In genomic region chr12:112125250-112125999, GRCh38 we compare ENCODE assay signal across 8 cellular contexts.
DNase-seq lines count a peak whose midpoint lies in the region; ATAC-seq, FAIRE-seq and TF ChIP-seq lines count a peak whose summit lies in the region.

TRAFD1 (plus strand) TSS chr12:112125560; CDS start chr12:112130523, 4,963 bp downstream.

- FAIRE-seq in islet of Langerhans (lab: Jason Lieb, UNC): peak; percentile 41

- ATAC-seq in GM19035 (IDR thresholded peaks at IDR 0.05; ENCODE audit: unreplicated experiment) (peak; percentile 93), HG03354 (IDR thresholded peaks at IDR 0.05; ENCODE audit: poor library complexity, severe bottlenecking, unreplicated experiment) (peak; percentile 98)
- ATAC-seq in activated CD4-positive, CD25-positive, alpha-beta regulatory T cell treated with anti-CD3 and anti-CD28 coated beads, Interleukin-2, amount 50 U/mL, for 24 hours: peak; percentile 100

- DNase-seq in AG09319 (ENCODE audit: extremely low read depth, low read depth) (peak; percentile 91), NCI-H446 treated with DMSO at 0.1 percent for 48 hours (lab: John Stamatoyannopoulos, UW) (peak; percentile 86), cerebellar cortex (ENCODE audit: low spot score) (peak; percentile 96)
- DNase-seq in stimulated activated CD4-positive, alpha-beta T cell treated with anti-CD3 and anti-CD28 coated beads, Interleukin-12 subunit alpha, Interleukin-12 subunit beta, amount 100 ng/mL, for 4 hours: peak; percentile 98

- TF ChIP-seq CTCF in AG09319 (IDR thresholded peaks at IDR 0.05; ENCODE audit: low read depth, low read length): no peak

Comparison
In these comparisons a context has a peak if more than half of its experiments do, and no peak if none do; other contexts are left out.
1. Peak in every context shown above with its lines: DNase-seq and ATAC-seq.